ENCODE assay signal across 6 cellular contexts in genomic region chr9:75036793-75037192, GRCh38.
"Had no signal": no experiment of that assay in that cellular context is flagged by ENCODE, and none has a peak within 500 bp of the region (broad histone marks: within the 10 kb centered on the region; RNA-seq: fewer than 3 reads in every experiment).

No MANE protein-coding gene starts in this region.

- H3K4me3 ChIP-seq: K562 had no signal

- FAIRE-seq: HTR-8/SVneo, K562 had no signal

- ATAC-seq: K562 had no signal

- DNase-seq: GOT3, H7, HCEC 1CT, KG1 had no signal
